ENCODE assay signal across 1 cellular context in the genomic region with DNA sequence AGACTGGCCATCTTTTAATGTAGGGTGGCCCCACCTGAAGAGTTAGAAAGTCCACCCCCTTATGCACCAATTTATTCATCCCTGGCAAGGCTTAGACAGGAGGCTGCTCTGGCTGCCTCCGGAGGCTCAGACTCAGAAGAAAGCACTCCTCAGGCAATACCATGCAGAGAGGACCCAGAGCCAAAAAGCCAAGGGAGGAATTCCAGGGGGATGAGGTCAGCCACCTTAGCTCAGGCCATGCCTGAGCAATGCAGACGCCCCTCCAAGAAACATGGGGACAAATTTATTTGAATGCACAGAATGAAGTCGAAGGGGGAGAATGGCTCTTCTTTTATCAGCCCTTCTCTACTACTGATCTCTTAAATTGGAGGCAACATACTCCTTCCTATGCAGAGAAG.
TF ChIP-seq lines count a peak whose summit lies in the region.

No MANE protein-coding gene starts in this region.

TF ChIP-seq in SK-N-SH, 30 proteins besides CTCF, POLR2A, EP300 and RAD21 (continued from another document):
- TF ChIP-seq, protein P1, sequence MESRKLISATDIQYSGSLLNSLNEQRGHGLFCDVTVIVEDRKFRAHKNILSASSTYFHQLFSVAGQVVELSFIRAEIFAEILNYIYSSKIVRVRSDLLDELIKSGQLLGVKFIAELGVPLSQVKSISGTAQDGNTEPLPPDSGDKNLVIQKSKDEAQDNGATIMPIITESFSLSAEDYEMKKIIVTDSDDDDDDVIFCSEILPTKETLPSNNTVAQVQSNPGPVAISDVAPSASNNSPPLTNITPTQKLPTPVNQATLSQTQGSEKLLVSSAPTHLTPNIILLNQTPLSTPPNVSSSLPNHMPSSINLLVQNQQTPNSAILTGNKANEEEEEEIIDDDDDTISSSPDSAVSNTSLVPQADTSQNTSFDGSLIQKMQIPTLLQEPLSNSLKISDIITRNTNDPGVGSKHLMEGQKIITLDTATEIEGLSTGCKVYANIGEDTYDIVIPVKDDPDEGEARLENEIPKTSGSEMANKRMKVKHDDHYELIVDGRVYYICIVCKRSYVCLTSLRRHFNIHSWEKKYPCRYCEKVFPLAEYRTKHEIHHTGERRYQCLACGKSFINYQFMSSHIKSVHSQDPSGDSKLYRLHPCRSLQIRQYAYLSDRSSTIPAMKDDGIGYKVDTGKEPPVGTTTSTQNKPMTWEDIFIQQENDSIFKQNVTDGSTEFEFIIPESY (IDR thresholded peaks at IDR 0.05; ENCODE audit: borderline replicate concordance, low read depth): no peak
- no peak for TF ChIP-seq TAF1 (IDR thresholded peaks at IDR 0.05; ENCODE audit: borderline replicate concordance, low read depth, low read length)
- TF ChIP-seq CHD2 (IDR thresholded peaks at IDR 0.05; ENCODE audit: low read length, partially characterized antibody): no peak
- TF ChIP-seq, protein P2, sequence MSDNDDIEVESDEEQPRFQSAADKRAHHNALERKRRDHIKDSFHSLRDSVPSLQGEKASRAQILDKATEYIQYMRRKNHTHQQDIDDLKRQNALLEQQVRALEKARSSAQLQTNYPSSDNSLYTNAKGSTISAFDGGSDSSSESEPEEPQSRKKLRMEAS (IDR thresholded peaks at IDR 0.05; ENCODE audit: low read depth): no peak
- no peak for TF ChIP-seq POLR2AphosphoS5 (IDR thresholded peaks at IDR 0.05; ENCODE audit: low read depth, low read length)
- TF ChIP-seq EZH2phosphoT487 (IDR thresholded peaks at IDR 0.05; ENCODE audit: borderline replicate concordance, low read depth): no peak
- TF ChIP-seq MEF2A (IDR thresholded peaks at IDR 0.05; ENCODE audit: borderline replicate concordance, low read depth): no peak
- TF ChIP-seq, protein P3, sequence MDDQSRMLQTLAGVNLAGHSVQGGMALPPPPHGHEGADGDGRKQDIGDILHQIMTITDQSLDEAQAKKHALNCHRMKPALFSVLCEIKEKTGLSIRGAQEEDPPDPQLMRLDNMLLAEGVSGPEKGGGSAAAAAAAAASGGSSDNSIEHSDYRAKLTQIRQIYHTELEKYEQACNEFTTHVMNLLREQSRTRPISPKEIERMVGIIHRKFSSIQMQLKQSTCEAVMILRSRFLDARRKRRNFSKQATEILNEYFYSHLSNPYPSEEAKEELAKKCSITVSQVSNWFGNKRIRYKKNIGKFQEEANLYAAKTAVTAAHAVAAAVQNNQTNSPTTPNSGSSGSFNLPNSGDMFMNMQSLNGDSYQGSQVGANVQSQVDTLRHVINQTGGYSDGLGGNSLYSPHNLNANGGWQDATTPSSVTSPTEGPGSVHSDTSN (IDR thresholded peaks at IDR 0.05): no peak
- TF ChIP-seq, protein P4, sequence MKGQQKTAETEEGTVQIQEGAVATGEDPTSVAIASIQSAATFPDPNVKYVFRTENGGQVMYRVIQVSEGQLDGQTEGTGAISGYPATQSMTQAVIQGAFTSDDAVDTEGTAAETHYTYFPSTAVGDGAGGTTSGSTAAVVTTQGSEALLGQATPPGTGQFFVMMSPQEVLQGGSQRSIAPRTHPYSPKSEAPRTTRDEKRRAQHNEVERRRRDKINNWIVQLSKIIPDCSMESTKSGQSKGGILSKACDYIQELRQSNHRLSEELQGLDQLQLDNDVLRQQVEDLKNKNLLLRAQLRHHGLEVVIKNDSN (IDR thresholded peaks at IDR 0.05; ENCODE audit: borderline replicate concordance, low read depth): no peak
TF ChIP-seq in SK-N-SH: peak in this region for 0.
